In the genomic region with DNA sequence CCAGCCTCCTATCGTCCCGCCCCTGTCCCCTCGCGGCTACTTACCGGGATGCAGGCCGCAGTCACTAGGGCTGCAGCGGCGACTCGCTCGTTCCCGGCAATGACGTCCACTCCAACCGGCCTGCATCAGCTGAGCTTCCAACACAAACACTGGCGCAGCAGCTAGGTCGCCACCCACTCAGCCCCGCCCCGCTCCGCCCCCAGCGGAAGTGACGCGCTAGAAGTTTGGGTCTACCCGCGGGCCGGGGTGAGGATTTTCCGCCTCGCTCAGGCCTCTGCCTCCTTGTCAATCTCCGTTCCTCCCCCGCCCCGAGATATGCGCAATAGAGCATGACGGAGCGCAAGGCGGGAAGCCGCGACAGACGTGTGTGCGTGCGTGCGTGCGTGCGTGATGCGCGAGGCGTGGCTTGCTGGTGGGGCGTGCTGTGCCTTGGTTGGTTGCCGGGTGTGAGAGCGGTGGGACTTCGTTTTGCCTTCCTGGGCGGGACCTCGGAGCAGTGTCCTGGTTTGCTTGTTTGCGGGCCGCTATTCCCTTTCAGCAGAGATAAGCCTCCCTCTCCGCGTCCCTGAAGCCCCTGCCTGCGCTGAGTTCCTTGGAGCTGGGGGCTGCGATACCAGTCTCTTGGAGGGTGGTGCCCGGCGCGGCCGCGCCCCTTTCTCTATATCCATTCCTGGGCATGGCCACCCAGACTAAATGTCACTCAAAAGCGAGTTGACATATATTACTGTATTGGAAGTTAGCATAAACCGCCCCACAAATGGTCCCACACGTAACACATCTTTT, we compare ENCODE assay signal across 8 cellular contexts. TPM values are rescaled to one million over a fixed set of nuclear protein-coding genes. Genes with fewer than 3 reads are reported as not detected.
DNase-seq lines count a peak whose midpoint lies in the region; ATAC-seq and TF ChIP-seq lines count a peak whose summit lies in the region.

A gene with protein sequence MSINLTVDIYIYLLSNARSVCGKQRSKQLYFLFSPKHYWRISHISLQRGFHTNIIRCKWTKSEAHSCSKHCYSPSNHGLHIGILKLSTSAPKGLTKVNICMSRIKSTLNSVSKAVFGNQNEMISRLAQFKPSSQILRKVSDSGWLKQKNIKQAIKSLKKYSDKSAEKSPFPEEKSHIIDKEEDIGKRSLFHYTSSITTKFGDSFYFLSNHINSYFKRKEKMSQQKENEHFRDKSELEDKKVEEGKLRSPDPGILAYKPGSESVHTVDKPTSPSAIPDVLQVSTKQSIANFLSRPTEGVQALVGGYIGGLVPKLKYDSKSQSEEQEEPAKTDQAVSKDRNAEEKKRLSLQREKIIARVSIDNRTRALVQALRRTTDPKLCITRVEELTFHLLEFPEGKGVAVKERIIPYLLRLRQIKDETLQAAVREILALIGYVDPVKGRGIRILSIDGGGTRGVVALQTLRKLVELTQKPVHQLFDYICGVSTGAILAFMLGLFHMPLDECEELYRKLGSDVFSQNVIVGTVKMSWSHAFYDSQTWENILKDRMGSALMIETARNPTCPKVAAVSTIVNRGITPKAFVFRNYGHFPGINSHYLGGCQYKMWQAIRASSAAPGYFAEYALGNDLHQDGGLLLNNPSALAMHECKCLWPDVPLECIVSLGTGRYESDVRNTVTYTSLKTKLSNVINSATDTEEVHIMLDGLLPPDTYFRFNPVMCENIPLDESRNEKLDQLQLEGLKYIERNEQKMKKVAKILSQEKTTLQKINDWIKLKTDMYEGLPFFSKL (minus strand): TSS at position 151 of the 783 bp plus-strand sequence. CDS start 10,644 bp downstream, outside the sequence.

- peaks cover 4% of the 10 kb centered on the region for H3K27me3 Mint-ChIP-seq in activated T-helper 2 cell treated with anti-CD3 and anti-CD28 coated beads, Interferon-gamma antibody, Interleukin-2, Interleukin-4, amounts not matched to agents 10 μg/mL and 5 μg/mL and 100 μg/mL, durations not matched to agents 14 hours and 24 hours and 36 hours (ENCODE audit: low read depth)
- H3K27me3 Mint-ChIP-seq in naive thymus-derived CD4-positive, alpha-beta T cell, result peaks cover 0 to 4% (median 0%) of the 10 kb centered on the region in 5 donors
- no peaks in the 10 kb centered on the region for H3K27me3 Mint-ChIP-seq in stimulated activated naive B cell treated with anti-CD40 and anti-IgM and Interleukin-4, amounts not matched to agents 10 μg/mL and 1 μg/mL and 100 μg/mL, for 72 hours

- H3K36me3 ChIP-seq in RWPE2 (ENCODE audit: low read depth) (no peaks in the 10 kb centered on the region), fibroblast of lung (ENCODE audit: control insufficient read depth, insufficient read depth, low read length) (no peaks in the 10 kb centered on the region)
- no peaks in the 10 kb centered on the region for H3K36me3 ChIP-seq in naive thymus-derived CD4-positive, alpha-beta T cell (ENCODE audit: control insufficient read depth in 2 of 3, insufficient read depth in 3 of 3, low read length in 3 of 3)

- intact Hi-C loops in activated T-helper 2 cell treated with anti-CD3 and anti-CD28 coated beads, Interferon-gamma antibody, Interleukin-2, Interleukin-4, amounts not matched to agents 10 μg/mL and 5 μg/mL and 100 μg/mL, durations not matched to agents 14 hours and 24 hours and 36 hours (cut with micrococcal nuclease), result loop anchor here (1.0 to 10.0 kb wide), 3 partner anchors 43 to 1357 kb away; a partner anchor contains a TSS
- intact Hi-C loops in naive thymus-derived CD4-positive, alpha-beta T cell (cut with micrococcal nuclease), result loop anchor here (1.0 to 10.0 kb wide), 9 partner anchors 43 to 1399 kb away; a partner anchor contains a TSS

- no peaks in the 10 kb centered on the region for H3K27me3 ChIP-seq in RWPE2 (ENCODE audit: insufficient read depth, poor library complexity, severe bottlenecking)
- H3K27me3 ChIP-seq in fibroblast of lung (ENCODE audit: control insufficient read depth, insufficient read depth, low read length), result no peaks in the 10 kb centered on the region
- H3K27me3 ChIP-seq in naive thymus-derived CD4-positive, alpha-beta T cell (ENCODE audit: control insufficient read depth in 2 of 2, insufficient read depth in 2 of 2, low read length in 2 of 2), result no peaks in the 10 kb centered on the region

- DNase-seq in EH (ENCODE audit: low read depth), result peak; percentile 100
- peak; percentile 100 for DNase-seq in H4 (ENCODE audit: low spot score)
- DNase-seq in LoVo (ENCODE audit: low spot score), result peak; percentile 99
- DNase-seq in RWPE2 (ENCODE audit: low spot score), result peak; percentile 99
- peak; percentile 100 for DNase-seq in activated T-helper 2 cell treated with anti-CD3 and anti-CD28 coated beads, Interferon-gamma antibody, Interleukin-2, Interleukin-4, amounts not matched to agents 10 μg/mL and 5 μg/mL and 100 μg/mL, durations not matched to agents 14 hours and 24 hours and 36 hours (ENCODE audit: low spot score)
- DNase-seq in fibroblast of lung (ENCODE audit: low read depth in 2 of 2), result peak; percentile 99 to 100
- DNase-seq in naive thymus-derived CD4-positive, alpha-beta T cell, result peak; percentile 100
- DNase-seq in stimulated activated naive B cell treated with anti-CD40 and anti-IgM and Interleukin-4, amounts not matched to agents 10 μg/mL and 1 μg/mL and 100 μg/mL, for 72 hours, result peak; percentile 100

- H4K20me1 ChIP-seq in fibroblast of lung (ENCODE audit: control insufficient read depth, extremely low read depth, insufficient read depth, low read length), result no peaks in the 10 kb centered on the region

- peak within 1 kb of the TSS; percentile 85 for H3K4me2 ChIP-seq in fibroblast of lung (ENCODE audit: extremely low read depth, insufficient read depth, low read length)

- CTCF ChIA-PET in naive thymus-derived CD4-positive, alpha-beta T cell (lab: Charles Lee), result interaction anchor here (3.3 kb wide), 1 partner anchor 29 kb away, joined by 14 read pairs; no protein-coding TSS in a partner anchor

- peaks cover 13% of the 10 kb centered on the region for H3K36me3 Mint-ChIP-seq in activated T-helper 2 cell treated with anti-CD3 and anti-CD28 coated beads, Interferon-gamma antibody, Interleukin-2, Interleukin-4, amounts not matched to agents 10 μg/mL and 5 μg/mL and 100 μg/mL, durations not matched to agents 14 hours and 24 hours and 36 hours (ENCODE audit: low read depth)
- H3K36me3 Mint-ChIP-seq in naive thymus-derived CD4-positive, alpha-beta T cell, result peaks cover 0 to 11% (median 5%) of the 10 kb centered on the region in 5 donors
- H3K36me3 Mint-ChIP-seq in stimulated activated naive B cell treated with anti-CD40 and anti-IgM and Interleukin-4, amounts not matched to agents 10 μg/mL and 1 μg/mL and 100 μg/mL, for 72 hours, result peaks cover 4 to 8% of the 10 kb centered on the region in 2 donors

- peak within 1 kb of the TSS; percentile 93 for H3K9ac ChIP-seq in fibroblast of lung (ENCODE audit: insufficient read depth, low read length)

- H3K27ac ChIP-seq in RWPE2 (ENCODE audit: poor library complexity, severe bottlenecking) (peak within 1 kb of the TSS; percentile 75), fibroblast of lung (ENCODE audit: insufficient read depth, low read length) (peak within 1 kb of the TSS; percentile 99)
- peak within 1 kb of the TSS; percentile 89 for H3K27ac ChIP-seq in naive thymus-derived CD4-positive, alpha-beta T cell (ENCODE audit: low read depth, low read length)

- peak; percentile 82 for ATAC-seq in RWPE2 (ENCODE audit: low read depth)
- peak; percentile 94 for ATAC-seq in naive thymus-derived CD4-positive, alpha-beta T cell
- ATAC-seq in stimulated activated naive B cell treated with anti-CD40 and anti-IgM and Interleukin-4, amounts not matched to agents 10 μg/mL and 1 μg/mL and 100 μg/mL, for 72 hours (replicated peaks), result peak; percentile 90

- H3K4me3 ChIP-seq in RWPE2 (ENCODE audit: severe bottlenecking) (peak within 1 kb of the TSS; percentile 63), fibroblast of lung (replicated peaks in 1 of 4; ENCODE audit: control extremely low read depth in 1 of 4, insufficient read depth in 1 of 4, low read depth in 3 of 4, low read length in 4 of 4) (peak within 1 kb of the TSS; percentile 85 to 99 (median 90))
- H3K4me3 ChIP-seq in naive thymus-derived CD4-positive, alpha-beta T cell (ENCODE audit: low read length), result peak within 1 kb of the TSS; percentile 94

- TF ChIP-seq CTCF in RWPE2 (IDR thresholded peaks at IDR 0.05; ENCODE audit: poor library complexity, severe bottlenecking), result no peak
- no peak for TF ChIP-seq CTCF in fibroblast of lung (conservative IDR thresholded peaks at IDR 0.05 in 1 of 2, IDR thresholded peaks at IDR 0.05 in 1 of 2; ENCODE audit: low read depth in 1 of 2, low read length in 2 of 2)

- peak within 1 kb of the TSS; percentile 98 for H3K27ac Mint-ChIP-seq in activated T-helper 2 cell treated with anti-CD3 and anti-CD28 coated beads, Interferon-gamma antibody, Interleukin-2, Interleukin-4, amounts not matched to agents 10 μg/mL and 5 μg/mL and 100 μg/mL, durations not matched to agents 14 hours and 24 hours and 36 hours
- H3K27ac Mint-ChIP-seq in naive thymus-derived CD4-positive, alpha-beta T cell, result peak within 1 kb of the TSS; percentile 97 to 100 (median 99)
- H3K27ac Mint-ChIP-seq in stimulated activated naive B cell treated with anti-CD40 and anti-IgM and Interleukin-4, amounts not matched to agents 10 μg/mL and 1 μg/mL and 100 μg/mL, for 72 hours, result peak within 1 kb of the TSS; percentile 99

- H3K4me1 Mint-ChIP-seq in activated T-helper 2 cell treated with anti-CD3 and anti-CD28 coated beads, Interferon-gamma antibody, Interleukin-2, Interleukin-4, amounts not matched to agents 10 μg/mL and 5 μg/mL and 100 μg/mL, durations not matched to agents 14 hours and 24 hours and 36 hours (ENCODE audit: low read depth), result peaks cover 39% of the 10 kb centered on the region
- peaks cover 18 to 46% (median 33%) of the 10 kb centered on the region in 7 donors for H3K4me1 Mint-ChIP-seq in naive thymus-derived CD4-positive, alpha-beta T cell
- H3K4me1 Mint-ChIP-seq in stimulated activated naive B cell treated with anti-CD40 and anti-IgM and Interleukin-4, amounts not matched to agents 10 μg/mL and 1 μg/mL and 100 μg/mL, for 72 hours, result peaks cover 27 to 44% of the 10 kb centered on the region in 2 donors

- no peaks in the 10 kb centered on the region for H3K9me3 ChIP-seq in RWPE2 (ENCODE audit: severe bottlenecking)
- H3K9me3 ChIP-seq in fibroblast of lung (ENCODE audit: control insufficient read depth, insufficient read depth, low read depth, low read length), result no peaks in the 10 kb centered on the region
- H3K9me3 ChIP-seq in naive thymus-derived CD4-positive, alpha-beta T cell (ENCODE audit: control insufficient read depth in 2 of 3, low read length in 3 of 3), result no peaks in the 10 kb centered on the region

- peak within 1 kb of the TSS; percentile 88 for H2AFZ ChIP-seq in fibroblast of lung (ENCODE audit: low read length)

- H3K4me1 ChIP-seq in RWPE2 (ENCODE audit: insufficient read depth, poor library complexity, severe bottlenecking) (peaks cover 24% of the 10 kb centered on the region), fibroblast of lung (ENCODE audit: control insufficient read depth, extremely low read depth, insufficient read depth, low read length) (peaks cover 4% of the 10 kb centered on the region)
- H3K4me1 ChIP-seq in naive thymus-derived CD4-positive, alpha-beta T cell (ENCODE audit: control insufficient read depth in 2 of 2, insufficient read depth in 2 of 2, low read length in 2 of 2), result peaks cover 18% of the 10 kb centered on the region in 2 donors

- H3K79me2 ChIP-seq in fibroblast of lung (ENCODE audit: control insufficient read depth, insufficient read depth, low read length), result peaks cover 32% of the 10 kb centered on the region

- H3K9me3 Mint-ChIP-seq in activated T-helper 2 cell treated with anti-CD3 and anti-CD28 coated beads, Interferon-gamma antibody, Interleukin-2, Interleukin-4, amounts not matched to agents 10 μg/mL and 5 μg/mL and 100 μg/mL, durations not matched to agents 14 hours and 24 hours and 36 hours, result no peaks in the 10 kb centered on the region
- peaks cover 0 to 3% (median 0%) of the 10 kb centered on the region in 11 donors for H3K9me3 Mint-ChIP-seq in naive thymus-derived CD4-positive, alpha-beta T cell
- no peaks in the 10 kb centered on the region for H3K9me3 Mint-ChIP-seq in stimulated activated naive B cell treated with anti-CD40 and anti-IgM and Interleukin-4, amounts not matched to agents 10 μg/mL and 1 μg/mL and 100 μg/mL, for 72 hours

- H3K4me3 Mint-ChIP-seq in activated T-helper 2 cell treated with anti-CD3 and anti-CD28 coated beads, Interferon-gamma antibody, Interleukin-2, Interleukin-4, amounts not matched to agents 10 μg/mL and 5 μg/mL and 100 μg/mL, durations not matched to agents 14 hours and 24 hours and 36 hours (ENCODE audit: low read depth), result peak within 1 kb of the TSS; percentile 89
- peak within 1 kb of the TSS; percentile 84 to 98 (median 97) for H3K4me3 Mint-ChIP-seq in naive thymus-derived CD4-positive, alpha-beta T cell
- peak within 1 kb of the TSS; percentile 97 to 98 for H3K4me3 Mint-ChIP-seq in stimulated activated naive B cell treated with anti-CD40 and anti-IgM and Interleukin-4, amounts not matched to agents 10 μg/mL and 1 μg/mL and 100 μg/mL, for 72 hours

- POLR2A ChIA-PET in naive thymus-derived CD4-positive, alpha-beta T cell (lab: Charles Lee), result interaction anchor here (1.0 to 6.1 kb wide), 11 partner anchors 9 to 1358 kb away, joined by 3 to 95 read pairs (median 5); a partner anchor contains a TSS

RNA-seq across cellular contexts. Expression of the gene that starts here (rescaled TPM):
- total RNA-seq in H4 (2014; rRNA removed; shearing (Covaris generic)), result 20.7 and 22.5 TPM in 2 replicates
- 21.5 and 22.4 TPM in 2 replicates for total RNA-seq in activated T-helper 2 cell treated with anti-CD3 and anti-CD28 coated beads, Interferon-gamma antibody, Interleukin-2, Interleukin-4, amounts not matched to agents 10 μg/mL and 5 μg/mL and 100 μg/mL, durations not matched to agents 14 hours and 24 hours and 36 hours
- 35.7 and 36.7 TPM in 2 replicates for total RNA-seq in fibroblast of lung
- polyA plus RNA-seq in fibroblast of lung, result 21.5 and 27.9 TPM in 2 replicates
- polyA plus RNA-seq in fibroblast of lung (2012), result 16.0 and 18.4 TPM in 2 replicates
- polyA minus RNA-seq in fibroblast of lung (ENCODE audit: low replicate concordance), result 0.78 and 1.5 TPM in 2 replicates
- 10 to 100 TPM; 18.5 to 89.9 (median 29.8) TPM for total RNA-seq in naive thymus-derived CD4-positive, alpha-beta T cell
- 10 to 100 TPM; 25.9 to 32.7 TPM for polyA plus RNA-seq in naive thymus-derived CD4-positive, alpha-beta T cell

Comparison
In these comparisons a context has a peak if more than half of its experiments do, and no peak if none do; other contexts are left out.
1. Peak in every context shown above with its lines: DNase-seq, ATAC-seq, H3K4me3 ChIP-seq and H3K27ac ChIP-seq.